22 cellular contexts compared by ENCODE assay signal in the genomic region with DNA sequence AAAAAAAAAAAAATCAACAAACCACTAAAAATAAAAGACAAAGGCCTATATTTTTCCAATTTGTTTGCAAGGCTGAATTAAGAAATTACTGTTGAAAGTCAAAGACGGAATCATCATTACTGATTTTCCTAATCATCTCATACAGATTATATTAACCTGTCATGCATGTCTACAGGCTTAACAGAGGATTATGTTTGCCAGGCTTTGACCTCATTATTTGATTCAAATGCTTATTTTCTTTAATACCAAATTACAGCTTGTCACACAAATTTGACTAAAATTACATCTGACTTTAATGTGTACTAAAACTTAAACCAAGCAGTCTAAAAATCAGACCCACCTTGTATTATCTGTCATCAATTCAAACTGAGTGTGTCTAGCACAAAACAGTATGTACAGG.
"Had no signal": no experiment of that assay in that cellular context is flagged by ENCODE, and none has a peak within 500 bp of the region (broad histone marks: within the 10 kb centered on the region; RNA-seq: fewer than 3 reads in every experiment).

No MANE protein-coding gene starts in this region.

- FAIRE-seq: endometrium had no signal

- H3K4me1 ChIP-seq: neural progenitor cell, uterus had no signal

- H3K27ac Mint-ChIP-seq: neural progenitor cell had no signal

- H3K4me1 Mint-ChIP-seq: neural progenitor cell had no signal

- H3K27ac ChIP-seq: gastrocnemius medialis, heart right ventricle, neural progenitor cell, ovary, tibial artery, upper lobe of left lung, uterus had no signal

- H3K9ac ChIP-seq: neural progenitor cell had no signal

- ATAC-seq: esophagus mucosa, gastrocnemius medialis, heart right ventricle, left lobe of liver, natural killer cell, right cardiac atrium had no signal

- H3K4me3 ChIP-seq: dorsolateral prefrontal cortex, gastrocnemius medialis, heart right ventricle, neural progenitor cell, ovary, smooth muscle cell, tibial artery, upper lobe of left lung, uterus had no signal

- H3K9me3 ChIP-seq: gastrocnemius medialis, heart right ventricle, ovary, tibial artery, upper lobe of left lung, uterus had no signal

- H3K4me2 ChIP-seq: neural progenitor cell, smooth muscle cell had no signal

- H3K27me3 ChIP-seq: dorsolateral prefrontal cortex, gastrocnemius medialis, heart right ventricle, neural progenitor cell, ovary, tibial artery, upper lobe of left lung, uterus had no signal

- H3K4me3 Mint-ChIP-seq: mesothelial cell of epicardium; natural killer cell; neural progenitor cell; stimulated activated naive CD8-positive, alpha-beta T cell treated with anti-CD3 and anti-CD28 coated beads, Interleukin-15, Interleukin-2, amounts not matched to agents 100 ng/mL and 50 ng/mL, for 24 hours had no signal

- H3K9me3 Mint-ChIP-seq: mesothelial cell of epicardium; natural killer cell; neural progenitor cell; stimulated activated naive CD8-positive, alpha-beta T cell treated with anti-CD3 and anti-CD28 coated beads, Interleukin-15, Interleukin-2, amounts not matched to agents 100 ng/mL and 50 ng/mL, for 24 hours had no signal

- H2AFZ ChIP-seq: neural progenitor cell had no signal

- H3K27me3 Mint-ChIP-seq: stimulated activated naive CD8-positive, alpha-beta T cell treated with anti-CD3 and anti-CD28 coated beads, Interleukin-15, Interleukin-2, amounts not matched to agents 100 ng/mL and 50 ng/mL, for 24 hours had no signal

- DNase-seq: cortex of kidney; dorsolateral prefrontal cortex; effector CD8-positive, alpha-beta T cell; gastrocnemius medialis; heart right ventricle; hypothalamus; islet precursor cell; natural killer cell; nucleus accumbens; ovary; right cardiac atrium; stimulated activated CD4-positive, alpha-beta T cell treated with anti-CD3 and anti-CD28 coated beads, Interleukin-2, amount 100 ng/mL, for 48 hours; tibial artery; upper lobe of left lung; uterus had no signal

- H3K36me3 ChIP-seq: ovary, uterus had no signal
